In the genomic region with DNA sequence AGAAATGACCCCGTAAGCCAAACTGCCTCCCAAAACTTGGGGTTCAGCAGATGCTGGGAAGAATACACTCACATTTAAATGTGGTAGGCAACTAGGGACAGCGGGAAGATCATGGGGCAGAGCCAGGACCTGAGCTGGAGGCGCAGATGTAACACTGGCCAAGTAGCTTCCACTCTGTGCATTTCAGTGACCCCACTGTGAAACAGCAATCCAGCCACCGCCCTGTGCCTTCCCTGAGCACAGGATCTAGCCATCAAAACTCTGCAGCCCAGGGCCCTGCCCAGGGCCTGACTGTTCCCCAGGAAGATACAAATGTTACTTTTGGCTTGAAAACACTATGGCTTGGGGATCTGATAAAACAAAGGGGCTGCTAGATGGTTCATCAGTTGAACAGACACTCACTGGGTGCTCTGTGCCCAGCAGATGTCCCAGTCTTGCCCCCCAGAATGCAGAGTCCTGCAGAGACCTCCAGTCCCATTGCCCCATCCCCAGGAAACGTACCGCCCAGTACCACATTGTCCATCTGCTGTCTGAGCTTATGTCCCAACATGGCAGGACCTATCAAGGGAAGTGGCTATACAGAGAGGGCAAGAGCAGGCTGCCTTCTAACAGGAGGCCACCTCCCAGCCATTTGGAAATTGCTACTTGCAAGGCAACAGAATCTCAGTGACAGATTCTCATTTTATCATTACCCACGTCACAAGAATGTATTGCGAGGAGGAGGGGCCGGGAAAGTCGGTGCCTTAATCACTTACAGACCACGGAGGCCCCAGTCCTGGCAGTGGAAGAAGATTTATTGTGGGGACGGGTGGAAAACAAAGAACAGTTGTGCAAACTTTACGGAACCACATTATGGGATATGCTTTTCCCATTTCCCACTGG, we compare ENCODE assay signal across 14 cellular contexts.
DNase-seq lines count a peak whose midpoint lies in the region; ATAC-seq and TF ChIP-seq lines count a peak whose summit lies in the region.
"Had no signal": no experiment of that assay in that cellular context is flagged by ENCODE, and none has a peak within 500 bp of the region (broad histone marks: within the 10 kb centered on the region; RNA-seq: fewer than 3 reads in every experiment).

No MANE protein-coding gene starts in this region.

- H3K4me1 Mint-ChIP-seq in effector memory CD8-positive, alpha-beta T cell (ENCODE audit: low read depth in 2 of 2): peaks cover 42 to 50% of the 10 kb centered on the region in 2 donors
- H3K4me1 Mint-ChIP-seq in stimulated activated effector memory CD8-positive, alpha-beta T cell treated with anti-CD3 and anti-CD28 coated beads, Interleukin-12 subunit alpha, Interleukin-12 subunit beta, amount 100 ng/mL, for 72 hours: peaks cover 56% of the 10 kb centered on the region

- DNase-seq in AG09319 (ENCODE audit: extremely low read depth, low read depth) (peak; percentile 31), GM04503 (ENCODE audit: low read depth) (peak; percentile 81), mesenteric fat pad (ENCODE audit: low spot score) (peak; percentile 64), EL (no peak), amygdala (lab: John Stamatoyannopoulos, UW) (no peak), NCI-H2171 treated with DMSO at 0.1 percent for 48 hours (lab: John Stamatoyannopoulos, UW) (no peak)
- DNase-seq in effector memory CD8-positive, alpha-beta T cell: no peak
- DNase-seq in stimulated activated effector memory CD8-positive, alpha-beta T cell treated with anti-CD3 and anti-CD28 coated beads, Interleukin-12 subunit alpha, Interleukin-12 subunit beta, amount 100 ng/mL, for 72 hours (ENCODE audit: low spot score in 2 of 2): no peak
- DNase-seq: activated CD4-positive, alpha-beta T cell treated with anti-CD3 and anti-CD28 coated beads, Interleukin-2, amount 50 U/mL, for 4 hours; anterior cingulate cortex; BE2C; left cardiac atrium; NCI-H1930 had no signal

- H3K27ac Mint-ChIP-seq in effector memory CD8-positive, alpha-beta T cell: peak overlapping the region; percentile 44 to 54
- no peak overlapping the region for H3K27ac Mint-ChIP-seq in stimulated activated effector memory CD8-positive, alpha-beta T cell treated with anti-CD3 and anti-CD28 coated beads, Interleukin-12 subunit alpha, Interleukin-12 subunit beta, amount 100 ng/mL, for 72 hours
- H3K27ac Mint-ChIP-seq: activated T-helper 1 cell treated with anti-CD3 and anti-CD28 coated beads, Interleukin-12 subunit alpha, Interleukin-12 subunit beta, Interleukin-2, Interleukin-4 antibody, amounts not matched to agents 30 ng/mL and 10 ng/mL and 1 ng/mL, durations not matched to agents 14 hours and 24 hours and 36 hours had no signal

- no peaks in the 10 kb centered on the region for H3K9me3 Mint-ChIP-seq in effector memory CD8-positive, alpha-beta T cell
- no peaks in the 10 kb centered on the region for H3K9me3 Mint-ChIP-seq in stimulated activated effector memory CD8-positive, alpha-beta T cell treated with anti-CD3 and anti-CD28 coated beads, Interleukin-12 subunit alpha, Interleukin-12 subunit beta, amount 100 ng/mL, for 72 hours
- H3K9me3 Mint-ChIP-seq: activated T-helper 1 cell treated with anti-CD3 and anti-CD28 coated beads, Interleukin-12 subunit alpha, Interleukin-12 subunit beta, Interleukin-2, Interleukin-4 antibody, amounts not matched to agents 30 ng/mL and 10 ng/mL and 1 ng/mL, durations not matched to agents 14 hours and 24 hours and 36 hours had no signal

- peaks cover 2% of the 10 kb centered on the region for H3K36me3 Mint-ChIP-seq in effector memory CD8-positive, alpha-beta T cell (ENCODE audit: insufficient read depth)
- H3K36me3 Mint-ChIP-seq in stimulated activated effector memory CD8-positive, alpha-beta T cell treated with anti-CD3 and anti-CD28 coated beads, Interleukin-12 subunit alpha, Interleukin-12 subunit beta, amount 100 ng/mL, for 72 hours: no peaks in the 10 kb centered on the region

- H3K27me3 Mint-ChIP-seq in effector memory CD8-positive, alpha-beta T cell: no peaks in the 10 kb centered on the region

- H3K4me3 Mint-ChIP-seq in effector memory CD8-positive, alpha-beta T cell: peak overlapping the region; percentile 12 to 48
- H3K4me3 Mint-ChIP-seq in stimulated activated effector memory CD8-positive, alpha-beta T cell treated with anti-CD3 and anti-CD28 coated beads, Interleukin-12 subunit alpha, Interleukin-12 subunit beta, amount 100 ng/mL, for 72 hours: no peak overlapping the region
- H3K4me3 Mint-ChIP-seq: activated T-helper 1 cell treated with anti-CD3 and anti-CD28 coated beads, Interleukin-12 subunit alpha, Interleukin-12 subunit beta, Interleukin-2, Interleukin-4 antibody, amounts not matched to agents 30 ng/mL and 10 ng/mL and 1 ng/mL, durations not matched to agents 14 hours and 24 hours and 36 hours had no signal

- TF ChIP-seq CTCF in AG09319 (IDR thresholded peaks at IDR 0.05; ENCODE audit: low read depth, low read length): no peak

- ATAC-seq in effector memory CD8-positive, alpha-beta T cell (replicated peaks): no peak
- no peak for ATAC-seq in stimulated activated effector memory CD8-positive, alpha-beta T cell treated with anti-CD3 and anti-CD28 coated beads, Interleukin-12 subunit alpha, Interleukin-12 subunit beta, amount 100 ng/mL, for 72 hours

Comparison
In these comparisons a context has a peak if more than half of its experiments do, and no peak if none do; other contexts are left out.
1. DNase-seq: peak in AG09319 (single experiment), GM04503 (single experiment) and mesenteric fat pad (single experiment); none in effector memory CD8-positive, alpha-beta T cell (0 of 3), EL (single experiment), amygdala (0 of 56), NCI-H2171 treated with DMSO at 0.1 percent for 48 hours (single experiment) and stimulated activated effector memory CD8-positive, alpha-beta T cell treated with anti-CD3 and anti-CD28 coated beads, Interleukin-12 subunit alpha, Interleukin-12 subunit beta, amount 100 ng/mL, for 72 hours (0 of 2).